ENCODE assay signal across 8 cellular contexts in the genomic region with DNA sequence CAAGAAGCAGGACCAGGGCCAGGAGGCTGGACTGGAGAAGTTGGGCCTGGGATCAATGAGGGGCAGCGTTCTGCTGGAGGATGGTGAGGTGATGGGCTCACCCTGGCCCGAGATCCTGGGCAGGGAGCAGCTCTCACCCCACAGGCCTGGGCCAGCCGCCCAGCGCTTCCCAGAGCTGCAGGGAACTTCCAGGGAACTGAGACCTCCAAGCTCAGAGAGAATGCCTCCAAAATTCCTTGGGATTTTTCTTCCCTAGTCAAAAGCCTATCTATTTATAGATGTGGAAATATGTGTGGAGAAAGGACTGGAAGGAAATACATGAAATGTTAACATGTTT.
A peak's percentile ranks its signal among the peaks of the same experiment; 100 is the strongest.
DNase-seq lines count a peak whose midpoint lies in the region; ATAC-seq and TF ChIP-seq lines count a peak whose summit lies in the region.

No MANE protein-coding gene starts in this region.

- peak overlapping the region in 2 of 7 donors; percentile 36 to 90 for H3K27ac Mint-ChIP-seq in CD4-positive, alpha-beta memory T cell
- H3K27ac Mint-ChIP-seq in natural killer cell: peak overlapping the region in 1 of 2 donors; percentile 65

- H3K4me3 ChIP-seq in CD4-positive, alpha-beta memory T cell (ENCODE audit: low read length in 2 of 2): peak overlapping the region in 1 of 2 donors; percentile 42
- H3K4me3 ChIP-seq in duodenal mucosa (ENCODE audit: low read depth in 1 of 2, low read length in 2 of 2): peak overlapping the region in 1 of 2 donors; percentile 35

- no peak overlapping the region for H3K9ac ChIP-seq in duodenal mucosa (ENCODE audit: low read depth in 1 of 2, low read length in 2 of 2)

- H3K4me1 ChIP-seq in CD4-positive, alpha-beta memory T cell (ENCODE audit: insufficient read depth, low read length): peaks cover 55% of the 10 kb centered on the region
- H3K4me1 ChIP-seq in duodenal mucosa (ENCODE audit: control insufficient read depth in 1 of 2, insufficient read depth in 2 of 2, low read length in 2 of 2): peaks cover 22 to 31% of the 10 kb centered on the region in 2 donors

- no peaks in the 10 kb centered on the region for H3K36me3 ChIP-seq in CD4-positive, alpha-beta memory T cell (ENCODE audit: insufficient read depth, low read length)
- H3K36me3 ChIP-seq in duodenal mucosa (ENCODE audit: control insufficient read depth in 1 of 2, insufficient read depth in 2 of 2, low read length in 2 of 2): no peaks in the 10 kb centered on the region

- peaks cover 0 to 2% (median 0%) of the 10 kb centered on the region in 8 donors for H3K9me3 Mint-ChIP-seq in CD4-positive, alpha-beta memory T cell
- H3K9me3 Mint-ChIP-seq in natural killer cell: peaks cover 4% of the 10 kb centered on the region in 2 donors

- TF ChIP-seq CTCF in natural killer cell (IDR thresholded peaks at IDR 0.05): no peak

- CTCF ChIA-PET in CD4-positive, alpha-beta memory T cell (lab: Charles Lee; ENCODE audit: partially characterized antibody): interaction anchor here (0.9 kb wide), 1 partner anchor 123 kb away, joined by 3 read pairs; no protein-coding TSS in a partner anchor

- H3K27me3 Mint-ChIP-seq in CD4-positive, alpha-beta memory T cell: peaks cover 0 to 2% of the 10 kb centered on the region in 2 donors
- H3K27me3 Mint-ChIP-seq in natural killer cell (ENCODE audit: low read depth in 2 of 2): peaks cover 14 to 21% of the 10 kb centered on the region in 2 donors

- intact Hi-C loops in CD4-positive, alpha-beta memory T cell (cut with micrococcal nuclease): loop anchor here (2.0 kb wide), 1 partner anchor 13 kb away; no protein-coding TSS in a partner anchor
- intact Hi-C loops in natural killer cell (cut with micrococcal nuclease): loop anchor here (2.0 kb wide), 1 partner anchor 15 kb away; no protein-coding TSS in a partner anchor

- no peaks in the 10 kb centered on the region for H3K9me3 ChIP-seq in CD4-positive, alpha-beta memory T cell (ENCODE audit: control insufficient read depth in 1 of 2, low read length in 2 of 2)
- no peaks in the 10 kb centered on the region for H3K9me3 ChIP-seq in duodenal mucosa (ENCODE audit: control insufficient read depth in 1 of 2, low read length in 2 of 2)

- no peaks in the 10 kb centered on the region for H3K27me3 ChIP-seq in CD4-positive, alpha-beta memory T cell (ENCODE audit: insufficient read depth, low read length)
- H3K27me3 ChIP-seq in duodenal mucosa (ENCODE audit: control insufficient read depth in 1 of 2, insufficient read depth in 2 of 2, low read length in 2 of 2): no peaks in the 10 kb centered on the region

- ATAC-seq in HG03175 (IDR thresholded peaks at IDR 0.05; ENCODE audit: unreplicated experiment): peak; percentile 12
- no peak for ATAC-seq in natural killer cell

- no peak for DNase-seq in CD4-positive, alpha-beta memory T cell
- no peak for DNase-seq in natural killer cell
- no peak for DNase-seq in NCI-H146 (lab: John Stamatoyannopoulos, UW)
- no peak for DNase-seq in stimulated activated CD4-positive, alpha-beta T cell treated with anti-CD3 and anti-CD28 coated beads, Interleukin-4, amount 100 ng/mL, for 1 hour
- no peak for DNase-seq in NAMALWA (ENCODE audit: low spot score)
- DNase-seq in cerebellar cortex (ENCODE audit: low spot score): no peak

- no peaks in the 10 kb centered on the region for H3K36me3 Mint-ChIP-seq in CD4-positive, alpha-beta memory T cell
- no peaks in the 10 kb centered on the region for H3K36me3 Mint-ChIP-seq in natural killer cell

- no peak overlapping the region for H3K27ac ChIP-seq in CD4-positive, alpha-beta memory T cell (ENCODE audit: low read depth, low read length)
- peak overlapping the region; percentile 81 for H3K27ac ChIP-seq in duodenal mucosa (ENCODE audit: low read depth, low read length)

- POLR2A ChIA-PET in CD4-positive, alpha-beta memory T cell (lab: Charles Lee; ENCODE audit: partially characterized antibody): interaction anchor here (2.0 to 2.1 kb wide), 2 partner anchors 11 to 15 kb away, joined by 9 to 30 read pairs; no protein-coding TSS in a partner anchor

- H3K4me3 Mint-ChIP-seq in CD4-positive, alpha-beta memory T cell: peak overlapping the region in 6 of 8 donors; percentile 46 to 75 (median 65)
- H3K4me3 Mint-ChIP-seq in natural killer cell: peak overlapping the region; percentile 72

- peaks cover 34 to 61% (median 44%) of the 10 kb centered on the region in 4 donors for H3K4me1 Mint-ChIP-seq in CD4-positive, alpha-beta memory T cell
- peaks cover 12 to 28% of the 10 kb centered on the region in 2 donors for H3K4me1 Mint-ChIP-seq in natural killer cell
